In genomic region chr22:37206118-37206840, GRCh38 we compare ENCODE assay signal across 26 cellular contexts. TPM values are rescaled to one million over a fixed set of nuclear protein-coding genes. Genes with fewer than 3 reads are reported as not detected.
DNase-seq lines count a peak whose midpoint lies in the region; ATAC-seq and TF ChIP-seq lines count a peak whose summit lies in the region.
"Had no signal": no experiment of that assay in that cellular context is flagged by ENCODE, and none has a peak within 500 bp of the region (broad histone marks: within the 10 kb centered on the region; RNA-seq: fewer than 3 reads in every experiment).

No MANE protein-coding gene starts in this region.

- no peaks in the 10 kb centered on the region for H3K9me3 Mint-ChIP-seq in activated naive CD8-positive, alpha-beta T cell treated with anti-CD3 and anti-CD28 coated beads for 36 hours
- H3K9me3 Mint-ChIP-seq: activated B cell treated with CpG ODN at 0.5 μM for 24 hours; memory B cell; stimulated activated naive B cell treated with anti-CD40 and anti-IgM and Interleukin-4, amounts not matched to agents 10 μg/mL and 1 μg/mL and 100 μg/mL, for 72 hours had no signal

- H3K36me3 Mint-ChIP-seq in activated naive CD8-positive, alpha-beta T cell treated with anti-CD3 and anti-CD28 coated beads for 36 hours: no peaks in the 10 kb centered on the region
- H3K36me3 Mint-ChIP-seq: memory B cell; stimulated activated naive B cell treated with anti-CD40 and anti-IgM and Interleukin-4, amounts not matched to agents 10 μg/mL and 1 μg/mL and 100 μg/mL, for 72 hours had no signal

- peak overlapping the region; percentile 21 for H3K27ac Mint-ChIP-seq in activated naive CD8-positive, alpha-beta T cell treated with anti-CD3 and anti-CD28 coated beads for 36 hours
- H3K27ac Mint-ChIP-seq: activated B cell treated with CpG ODN at 0.5 μM for 24 hours; stimulated activated naive B cell treated with anti-CD40 and anti-IgM and Interleukin-4, amounts not matched to agents 10 μg/mL and 1 μg/mL and 100 μg/mL, for 72 hours had no signal

- H3K4me1 ChIP-seq in neutrophil (ENCODE audit: control insufficient read depth in 1 of 2, insufficient read depth in 1 of 2, low read depth in 1 of 2, low read length in 1 of 2): peaks cover 13 to 16% of the 10 kb centered on the region in 2 experiments

- H3K27ac ChIP-seq in neutrophil: peak overlapping the region; percentile 42
- H3K27ac ChIP-seq: BLaER1 treated with 17β-estradiol and CSF1 and Interleukin-3, amounts not matched to agents 10 nM and 100 nM; brain microvascular endothelial cell; epithelial cell of prostate had no signal

- no peaks in the 10 kb centered on the region for H3K27me3 Mint-ChIP-seq in activated naive CD8-positive, alpha-beta T cell treated with anti-CD3 and anti-CD28 coated beads for 36 hours
- H3K27me3 Mint-ChIP-seq: activated B cell treated with CpG ODN at 0.5 μM for 24 hours; memory B cell; stimulated activated naive B cell treated with anti-CD40 and anti-IgM and Interleukin-4, amounts not matched to agents 10 μg/mL and 1 μg/mL and 100 μg/mL, for 72 hours had no signal

- ATAC-seq in left cardiac atrium (no peak), Right ventricle myocardium inferior (no peak), HG02759 (IDR thresholded peaks at IDR 0.05; ENCODE audit: unreplicated experiment) (no peak), esophagus mucosa (no peak)
- ATAC-seq: HCT116; stimulated activated naive B cell treated with anti-CD40 and anti-IgM and Interleukin-4, amounts not matched to agents 10 μg/mL and 1 μg/mL and 100 μg/mL, for 72 hours had no signal

- peaks cover 31% of the 10 kb centered on the region for H3K4me1 Mint-ChIP-seq in activated naive CD8-positive, alpha-beta T cell treated with anti-CD3 and anti-CD28 coated beads for 36 hours

- no peaks in the 10 kb centered on the region for H3K27me3 ChIP-seq in neutrophil
- H3K27me3 ChIP-seq: BLaER1 treated with 17β-estradiol and CSF1 and Interleukin-3, amounts not matched to agents 10 nM and 100 nM; brain microvascular endothelial cell had no signal

- H3K36me3 ChIP-seq in neutrophil: no peaks in the 10 kb centered on the region
- H3K36me3 ChIP-seq: BLaER1 treated with 17β-estradiol and CSF1 and Interleukin-3, amounts not matched to agents 10 nM and 100 nM; brain microvascular endothelial cell had no signal

- DNase-seq in left cardiac atrium: peak; percentile 10
- no peak for DNase-seq in Right ventricle myocardium inferior (ENCODE audit: missing footprints)
- DNase-seq in activated naive CD8-positive, alpha-beta T cell treated with anti-CD3 and anti-CD28 coated beads for 36 hours: no peak
- no peak for DNase-seq in amygdala (lab: John Stamatoyannopoulos, UW)
- DNase-seq: activated CD8-positive, alpha-beta memory T cell treated with anti-CD3 and anti-CD28 coated beads for 24 hours; brain microvascular endothelial cell; effector CD4-positive, alpha-beta T cell; NCI-H1092 treated with DMSO at 0.1 percent for 48 hours; NCI-H1930; NCI-H2227 treated with DMSO at 0.1 percent for 48 hours; NCI-H82; OCI-M1; retina; Right ventricle myocardium superior; stimulated activated CD4-positive, alpha-beta T cell treated with anti-CD3 and anti-CD28 coated beads, Interleukin-2, amount 100 ng/mL, for 48 hours; stimulated activated naive B cell treated with anti-CD40 and anti-IgM and Interleukin-4, amounts not matched to agents 10 μg/mL and 1 μg/mL and 100 μg/mL, for 72 hours had no signal

- no peak overlapping the region for H3K4me3 Mint-ChIP-seq in activated naive CD8-positive, alpha-beta T cell treated with anti-CD3 and anti-CD28 coated beads for 36 hours
- H3K4me3 Mint-ChIP-seq: activated B cell treated with CpG ODN at 0.5 μM for 24 hours; memory B cell; stimulated activated naive B cell treated with anti-CD40 and anti-IgM and Interleukin-4, amounts not matched to agents 10 μg/mL and 1 μg/mL and 100 μg/mL, for 72 hours had no signal

- no peaks in the 10 kb centered on the region for H3K9me3 ChIP-seq in neutrophil
- H3K9me3 ChIP-seq: BLaER1 treated with 17β-estradiol and CSF1 and Interleukin-3, amounts not matched to agents 10 nM and 100 nM had no signal

- H3K4me3 ChIP-seq in neutrophil (ENCODE audit: low read depth in 1 of 2, low read length in 1 of 2): no peak overlapping the region
- H3K4me3 ChIP-seq: BLaER1 treated with 17β-estradiol and CSF1 and Interleukin-3, amounts not matched to agents 10 nM and 100 nM had no signal

- no peak for TF ChIP-seq CTCF in neutrophil (IDR thresholded peaks at IDR 0.05)

- intact Hi-C loops in left cardiac atrium (cut with DNase I): loop anchor here in 1 of 2 donors (10.0 kb wide), 1 partner anchor 131 kb away; no protein-coding TSS in a partner anchor
- intact Hi-C loops in Right ventricle myocardium inferior (cut with DNase I): no loop called here

RNA-seq across cellular contexts. Expression of gene SSTR3, which starts 6.0 kb away (rescaled TPM):
- total RNA-seq in left cardiac atrium (not detected), Right ventricle myocardium inferior (not detected), esophagus mucosa (not detected)
- total RNA-seq in activated naive CD8-positive, alpha-beta T cell treated with anti-CD3 and anti-CD28 coated beads for 36 hours: 1 to 10 TPM; 7.1 to 7.4 TPM
- total RNA-seq: myocyte, osteocyte, Right ventricle myocardium superior had no signal

RNA-seq across cellular contexts. Expression of gene C1QTNF6, which starts 18.2 kb away (rescaled TPM):
- total RNA-seq in left cardiac atrium (1 to 10 TPM; 1.8 to 2.9 TPM), Right ventricle myocardium inferior (1.6 TPM), esophagus mucosa (2.0 TPM)
- total RNA-seq in activated naive CD8-positive, alpha-beta T cell treated with anti-CD3 and anti-CD28 coated beads for 36 hours: 1 to 10 TPM; 2.7 to 3.2 TPM

RNA-seq across cellular contexts. Expression of gene RAC2, which starts 37.8 kb away (rescaled TPM):
- total RNA-seq in left cardiac atrium (10 to 100 TPM in 1 of 2 donors, 1 to 10 TPM in 1; 6.4 to 12.5 TPM), Right ventricle myocardium inferior (6.9 TPM), esophagus mucosa (19.0 TPM)
- total RNA-seq in activated naive CD8-positive, alpha-beta T cell treated with anti-CD3 and anti-CD28 coated beads for 36 hours: 100 to 1,000 TPM; 518 to 528 TPM
- total RNA-seq: myocyte, osteocyte had no signal

RNA-seq across cellular contexts. Expression of gene IL2RB, which starts 56.6 kb away (rescaled TPM):
- total RNA-seq in left cardiac atrium: 1 to 10 TPM in 1 of 2 donors, under 1 TPM in 1; 0.34 to 2.0 TPM
- total RNA-seq in Right ventricle myocardium inferior: 1.3 TPM
- 100 to 1,000 TPM; 148 to 149 TPM for total RNA-seq in activated naive CD8-positive, alpha-beta T cell treated with anti-CD3 and anti-CD28 coated beads for 36 hours
- total RNA-seq in esophagus mucosa: 3.1 TPM
- total RNA-seq: myocyte, osteocyte had no signal

Comparison
In these comparisons a context has a peak if more than half of its experiments do, and no peak if none do; other contexts are left out.
1. RNA of gene RAC2, which starts 37.8 kb away (total RNA-seq): 518 to 528 TPM in activated naive CD8-positive, alpha-beta T cell treated with anti-CD3 and anti-CD28 coated beads for 36 hours; 19.0 TPM in esophagus mucosa (single experiment), 6.4 to 12.5 TPM in left cardiac atrium and 6.9 TPM in Right ventricle myocardium inferior (single experiment); every median in the first group is over 10 times any median in the second.